Comparison of ENCODE assay signal across 16 cellular contexts in the genomic region with DNA sequence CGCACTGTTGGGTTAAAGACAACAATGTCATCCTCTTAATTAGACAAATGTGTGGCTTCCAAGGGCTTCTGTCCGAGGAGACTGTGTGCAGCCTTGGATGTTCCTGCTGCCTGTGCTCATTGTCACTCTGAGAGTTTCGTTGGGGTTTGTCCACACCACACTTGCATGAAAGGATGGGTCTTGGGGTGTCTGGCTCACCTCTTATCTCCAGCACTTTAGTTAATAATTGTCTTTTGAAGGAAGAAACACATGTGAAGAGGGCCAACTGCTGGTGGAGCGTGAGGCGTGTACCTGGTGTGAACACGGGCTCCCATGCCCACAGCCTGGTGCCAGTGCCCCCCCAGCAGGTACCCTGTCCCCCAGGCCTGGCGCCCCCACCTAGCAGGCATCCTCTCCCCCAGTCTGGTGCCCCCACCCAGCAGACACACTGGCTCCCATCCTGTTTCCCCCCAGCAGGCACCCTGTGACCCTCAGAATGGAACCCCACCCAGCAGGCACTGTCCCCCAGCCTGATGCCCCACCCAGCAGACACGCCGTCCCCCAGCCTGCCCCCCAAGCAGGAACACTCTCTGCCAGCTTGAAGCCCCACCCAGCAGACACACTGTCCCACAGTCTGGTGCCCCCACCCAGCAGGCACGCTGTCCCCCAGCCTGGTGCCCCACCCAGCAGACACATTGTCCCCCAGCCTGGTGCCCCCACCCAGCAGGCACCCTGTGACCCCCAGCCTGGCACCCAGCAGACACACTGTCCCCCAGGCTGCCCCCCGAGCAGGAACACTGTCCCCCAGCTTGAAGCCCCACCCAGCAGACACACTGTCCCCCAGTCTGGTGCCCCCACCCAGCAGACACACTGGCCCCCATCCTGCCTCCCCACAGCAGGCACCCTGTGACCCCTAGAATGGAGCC.
"Had no signal": no experiment of that assay in that cellular context is flagged by ENCODE, and none has a peak within 500 bp of the region (broad histone marks: within the 10 kb centered on the region; RNA-seq: fewer than 3 reads in every experiment).

No MANE protein-coding gene starts in this region.

- H3K9me3 ChIP-seq: heart left ventricle, right lobe of liver, tibial artery had no signal

- H3K4me3 ChIP-seq: coronary artery, heart left ventricle, right lobe of liver, tibial artery had no signal

- H3K36me3 ChIP-seq: heart left ventricle, right lobe of liver, tibial artery had no signal

- ATAC-seq: activated CD4-positive, CD25-positive, alpha-beta regulatory T cell treated with anti-CD3 and anti-CD28 coated beads, Interleukin-2, amount 50 U/mL, for 24 hours; activated CD8-positive, alpha-beta T cell treated with anti-CD3 and anti-CD28 coated beads, Interleukin-2, amount 10 ng/mL, durations not matched to agents 7 days and 5 days; activated naive CD8-positive, alpha-beta T cell treated with anti-CD3 and anti-CD28 coated beads, Interleukin-2, amount 50 U/mL, for 24 hours; heart left ventricle; left colon; stimulated activated naive B cell treated with anti-CD40 and anti-IgM and Interleukin-4, amounts not matched to agents 10 μg/mL and 1 μg/mL and 100 μg/mL, for 72 hours had no signal

- H3K4me1 ChIP-seq: heart left ventricle, right lobe of liver, tibial artery had no signal

- H3K27ac ChIP-seq: coronary artery, heart left ventricle, right lobe of liver, tibial artery, VCaP had no signal

- DNase-seq: activated CD4-positive, alpha-beta T cell treated with anti-CD3 and anti-CD28 coated beads, Interleukin-2, amount 10 ng/mL, durations not matched to agents 7 days and 5 days; activated CD8-positive, alpha-beta T cell treated with anti-CD3 and anti-CD28 coated beads, Interleukin-2, amount 10 ng/mL, durations not matched to agents 7 days and 5 days; activated gamma-delta T cell; activated naive CD4-positive, alpha-beta T cell treated with anti-CD3 and anti-CD28 coated beads, Interleukin-2, amount 50 U/mL, for 16 hours; activated naive CD8-positive, alpha-beta T cell treated with anti-CD3 and anti-CD28 coated beads, Interleukin-2, amount 50 U/mL, for 24 hours; cerebellar nuclear complex; heart left ventricle; left colon; right lobe of liver; small intestine; stimulated activated naive B cell treated with anti-CD40 and anti-IgM and Interleukin-4, amounts not matched to agents 10 μg/mL and 1 μg/mL and 100 μg/mL, for 72 hours; substantia nigra; tibial artery had no signal

- H3K27me3 ChIP-seq: right lobe of liver had no signal
